1 cellular context compared by ENCODE assay signal in the genomic region with DNA sequence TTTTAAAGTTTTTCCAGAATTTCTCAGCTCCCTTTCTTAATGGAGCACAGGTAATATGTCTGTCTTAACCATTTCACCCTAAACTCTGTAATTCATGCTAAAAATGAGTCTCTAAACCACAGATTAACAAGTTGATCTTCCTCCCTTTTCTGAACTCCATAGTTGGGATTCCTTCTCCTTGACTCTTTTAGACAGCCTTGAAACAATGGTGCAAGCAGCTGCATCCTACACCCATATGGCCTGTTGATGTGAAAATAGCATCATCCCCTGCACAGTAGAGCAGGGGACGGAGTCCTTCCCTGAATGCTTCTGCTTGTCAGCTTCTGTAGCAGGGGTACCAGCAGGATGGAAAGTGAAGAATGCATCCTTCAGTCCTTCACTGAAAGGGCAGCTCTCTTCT.
TF ChIP-seq lines count a peak whose summit lies in the region.

No MANE protein-coding gene starts in this region.

TF ChIP-seq in H1, 55 proteins besides CTCF, POLR2A, EP300 and RAD21:
- TF ChIP-seq, protein P1, sequence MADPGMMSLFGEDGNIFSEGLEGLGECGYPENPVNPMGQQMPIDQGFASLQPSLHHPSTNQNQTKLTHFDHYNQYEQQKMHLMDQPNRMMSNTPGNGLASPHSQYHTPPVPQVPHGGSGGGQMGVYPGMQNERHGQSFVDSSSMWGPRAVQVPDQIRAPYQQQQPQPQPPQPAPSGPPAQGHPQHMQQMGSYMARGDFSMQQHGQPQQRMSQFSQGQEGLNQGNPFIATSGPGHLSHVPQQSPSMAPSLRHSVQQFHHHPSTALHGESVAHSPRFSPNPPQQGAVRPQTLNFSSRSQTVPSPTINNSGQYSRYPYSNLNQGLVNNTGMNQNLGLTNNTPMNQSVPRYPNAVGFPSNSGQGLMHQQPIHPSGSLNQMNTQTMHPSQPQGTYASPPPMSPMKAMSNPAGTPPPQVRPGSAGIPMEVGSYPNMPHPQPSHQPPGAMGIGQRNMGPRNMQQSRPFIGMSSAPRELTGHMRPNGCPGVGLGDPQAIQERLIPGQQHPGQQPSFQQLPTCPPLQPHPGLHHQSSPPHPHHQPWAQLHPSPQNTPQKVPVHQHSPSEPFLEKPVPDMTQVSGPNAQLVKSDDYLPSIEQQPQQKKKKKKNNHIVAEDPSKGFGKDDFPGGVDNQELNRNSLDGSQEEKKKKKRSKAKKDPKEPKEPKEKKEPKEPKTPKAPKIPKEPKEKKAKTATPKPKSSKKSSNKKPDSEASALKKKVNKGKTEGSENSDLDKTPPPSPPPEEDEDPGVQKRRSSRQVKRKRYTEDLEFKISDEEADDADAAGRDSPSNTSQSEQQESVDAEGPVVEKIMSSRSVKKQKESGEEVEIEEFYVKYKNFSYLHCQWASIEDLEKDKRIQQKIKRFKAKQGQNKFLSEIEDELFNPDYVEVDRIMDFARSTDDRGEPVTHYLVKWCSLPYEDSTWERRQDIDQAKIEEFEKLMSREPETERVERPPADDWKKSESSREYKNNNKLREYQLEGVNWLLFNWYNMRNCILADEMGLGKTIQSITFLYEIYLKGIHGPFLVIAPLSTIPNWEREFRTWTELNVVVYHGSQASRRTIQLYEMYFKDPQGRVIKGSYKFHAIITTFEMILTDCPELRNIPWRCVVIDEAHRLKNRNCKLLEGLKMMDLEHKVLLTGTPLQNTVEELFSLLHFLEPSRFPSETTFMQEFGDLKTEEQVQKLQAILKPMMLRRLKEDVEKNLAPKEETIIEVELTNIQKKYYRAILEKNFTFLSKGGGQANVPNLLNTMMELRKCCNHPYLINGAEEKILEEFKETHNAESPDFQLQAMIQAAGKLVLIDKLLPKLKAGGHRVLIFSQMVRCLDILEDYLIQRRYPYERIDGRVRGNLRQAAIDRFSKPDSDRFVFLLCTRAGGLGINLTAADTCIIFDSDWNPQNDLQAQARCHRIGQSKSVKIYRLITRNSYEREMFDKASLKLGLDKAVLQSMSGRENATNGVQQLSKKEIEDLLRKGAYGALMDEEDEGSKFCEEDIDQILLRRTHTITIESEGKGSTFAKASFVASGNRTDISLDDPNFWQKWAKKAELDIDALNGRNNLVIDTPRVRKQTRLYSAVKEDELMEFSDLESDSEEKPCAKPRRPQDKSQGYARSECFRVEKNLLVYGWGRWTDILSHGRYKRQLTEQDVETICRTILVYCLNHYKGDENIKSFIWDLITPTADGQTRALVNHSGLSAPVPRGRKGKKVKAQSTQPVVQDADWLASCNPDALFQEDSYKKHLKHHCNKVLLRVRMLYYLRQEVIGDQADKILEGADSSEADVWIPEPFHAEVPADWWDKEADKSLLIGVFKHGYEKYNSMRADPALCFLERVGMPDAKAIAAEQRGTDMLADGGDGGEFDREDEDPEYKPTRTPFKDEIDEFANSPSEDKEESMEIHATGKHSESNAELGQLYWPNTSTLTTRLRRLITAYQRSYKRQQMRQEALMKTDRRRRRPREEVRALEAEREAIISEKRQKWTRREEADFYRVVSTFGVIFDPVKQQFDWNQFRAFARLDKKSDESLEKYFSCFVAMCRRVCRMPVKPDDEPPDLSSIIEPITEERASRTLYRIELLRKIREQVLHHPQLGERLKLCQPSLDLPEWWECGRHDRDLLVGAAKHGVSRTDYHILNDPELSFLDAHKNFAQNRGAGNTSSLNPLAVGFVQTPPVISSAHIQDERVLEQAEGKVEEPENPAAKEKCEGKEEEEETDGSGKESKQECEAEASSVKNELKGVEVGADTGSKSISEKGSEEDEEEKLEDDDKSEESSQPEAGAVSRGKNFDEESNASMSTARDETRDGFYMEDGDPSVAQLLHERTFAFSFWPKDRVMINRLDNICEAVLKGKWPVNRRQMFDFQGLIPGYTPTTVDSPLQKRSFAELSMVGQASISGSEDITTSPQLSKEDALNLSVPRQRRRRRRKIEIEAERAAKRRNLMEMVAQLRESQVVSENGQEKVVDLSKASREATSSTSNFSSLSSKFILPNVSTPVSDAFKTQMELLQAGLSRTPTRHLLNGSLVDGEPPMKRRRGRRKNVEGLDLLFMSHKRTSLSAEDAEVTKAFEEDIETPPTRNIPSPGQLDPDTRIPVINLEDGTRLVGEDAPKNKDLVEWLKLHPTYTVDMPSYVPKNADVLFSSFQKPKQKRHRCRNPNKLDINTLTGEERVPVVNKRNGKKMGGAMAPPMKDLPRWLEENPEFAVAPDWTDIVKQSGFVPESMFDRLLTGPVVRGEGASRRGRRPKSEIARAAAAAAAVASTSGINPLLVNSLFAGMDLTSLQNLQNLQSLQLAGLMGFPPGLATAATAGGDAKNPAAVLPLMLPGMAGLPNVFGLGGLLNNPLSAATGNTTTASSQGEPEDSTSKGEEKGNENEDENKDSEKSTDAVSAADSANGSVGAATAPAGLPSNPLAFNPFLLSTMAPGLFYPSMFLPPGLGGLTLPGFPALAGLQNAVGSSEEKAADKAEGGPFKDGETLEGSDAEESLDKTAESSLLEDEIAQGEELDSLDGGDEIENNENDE (IDR thresholded peaks at IDR 0.05; ENCODE audit: insufficient replicate concordance, low read length): no peak
- TF ChIP-seq, protein P2, sequence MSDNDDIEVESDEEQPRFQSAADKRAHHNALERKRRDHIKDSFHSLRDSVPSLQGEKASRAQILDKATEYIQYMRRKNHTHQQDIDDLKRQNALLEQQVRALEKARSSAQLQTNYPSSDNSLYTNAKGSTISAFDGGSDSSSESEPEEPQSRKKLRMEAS (IDR thresholded peaks at IDR 0.05): no peak
- TF ChIP-seq KDM5A (IDR thresholded peaks at IDR 0.05; ENCODE audit: low read length): no peak
- no peak for TF ChIP-seq BACH1 (IDR thresholded peaks at IDR 0.05; ENCODE audit: low read length)
- no peak for TF ChIP-seq KDM1A (IDR thresholded peaks at IDR 0.05; ENCODE audit: borderline replicate concordance, low read length)
- TF ChIP-seq FOSL1 (IDR thresholded peaks at IDR 0.05; ENCODE audit: insufficient read depth, low read depth, low read length): no peak
- TF ChIP-seq TAF7 (optimal IDR thresholded peaks at IDR 0.05; ENCODE audit: borderline replicate concordance, low read depth, low read length): no peak
- no peak for TF ChIP-seq EZH2 (IDR thresholded peaks at IDR 0.05; ENCODE audit: low read depth, low read length, severe bottlenecking)
- no peak for TF ChIP-seq POU5F1 (IDR thresholded peaks at IDR 0.05; ENCODE audit: low read depth, low read length)
- TF ChIP-seq ATF3 (IDR thresholded peaks at IDR 0.05; ENCODE audit: insufficient read depth, low read depth, low read length): no peak
- TF ChIP-seq CHD2 (IDR thresholded peaks at IDR 0.05; ENCODE audit: low read length): no peak
- no peak for TF ChIP-seq ASH2L (IDR thresholded peaks at IDR 0.05; ENCODE audit: low read length)
- TF ChIP-seq ATF2 (IDR thresholded peaks at IDR 0.05; ENCODE audit: low read length): no peak
- TF ChIP-seq SP2 (IDR thresholded peaks at IDR 0.05; ENCODE audit: low read length): no peak
